Comparison of ENCODE assay signal across 20 cellular contexts in the genomic region with DNA sequence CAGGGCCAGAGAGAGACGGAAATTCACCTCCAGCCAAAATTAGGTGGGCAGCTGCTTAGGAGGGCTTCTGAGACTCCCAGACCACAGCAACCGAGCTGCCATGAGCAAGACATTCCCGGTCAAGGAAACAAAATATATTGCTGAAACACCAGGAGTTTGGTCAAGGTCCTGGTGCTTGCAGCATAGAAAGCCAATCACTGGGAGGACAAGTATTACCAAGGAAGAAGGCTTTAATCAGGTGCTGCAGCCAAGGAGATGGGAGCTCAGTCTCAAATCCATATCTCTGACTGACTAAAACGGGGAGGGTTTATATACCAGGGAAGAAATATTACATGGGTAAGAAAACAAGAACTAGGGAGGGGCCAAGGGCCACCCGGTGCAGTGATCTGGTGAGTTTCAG. TPM values are rescaled to one million over a fixed set of nuclear protein-coding genes. Genes with fewer than 3 reads are reported as not detected.
"Had no signal": no experiment of that assay in that cellular context is flagged by ENCODE, and none has a peak within 500 bp of the region (broad histone marks: within the 10 kb centered on the region; RNA-seq: fewer than 3 reads in every experiment).

No MANE protein-coding gene starts in this region.

- H3K4me1 Mint-ChIP-seq: naive thymus-derived CD4-positive, alpha-beta T cell; nephron progenitor cell had no signal

- H3K27ac Mint-ChIP-seq: naive thymus-derived CD4-positive, alpha-beta T cell; nephron progenitor cell; stimulated activated naive CD8-positive, alpha-beta T cell treated with anti-CD3 and anti-CD28 coated beads, Interleukin-15, Interleukin-2, amounts not matched to agents 100 ng/mL and 50 ng/mL, for 24 hours had no signal

- ATAC-seq: left ventricle myocardium superior; naive thymus-derived CD4-positive, alpha-beta T cell had no signal

- DNase-seq: cortex of kidney; dorsolateral prefrontal cortex; effector CD8-positive, alpha-beta T cell; foreskin melanocyte; kidney; left cardiac atrium; left ventricle myocardium superior; mesendoderm; naive thymus-derived CD4-positive, alpha-beta T cell; nephron progenitor cell; small intestine; stimulated activated CD4-positive, alpha-beta T cell treated with anti-CD3 and anti-CD28 coated beads, Interleukin-12 subunit alpha, Interleukin-12 subunit beta, amount 100 ng/mL, for 4 hours; upper lobe of left lung had no signal

- H3K4me3 Mint-ChIP-seq: naive thymus-derived CD4-positive, alpha-beta T cell; nephron progenitor cell; stimulated activated naive CD8-positive, alpha-beta T cell treated with anti-CD3 and anti-CD28 coated beads, Interleukin-15, Interleukin-2, amounts not matched to agents 100 ng/mL and 50 ng/mL, for 24 hours had no signal

RNA-seq across cellular contexts. Expression of a gene that starts 18.8 kb away (rescaled TPM):
- total RNA-seq: left ventricle myocardium superior, lung microvascular endothelial cell, osteoblast, pulmonary artery endothelial cell had no signal

RNA-seq across cellular contexts. Expression of a gene that starts 34.4 kb away (rescaled TPM):
- total RNA-seq: cerebellum; left cardiac atrium; left ventricle myocardium superior; lung microvascular endothelial cell; mononuclear cell; naive thymus-derived CD4-positive, alpha-beta T cell; osteoblast; pulmonary artery endothelial cell; temporal lobe had no signal

RNA-seq across cellular contexts. Expression of a gene that starts 49.8 kb away (rescaled TPM):
- total RNA-seq: osteoblast had no signal
